In the genomic region with DNA sequence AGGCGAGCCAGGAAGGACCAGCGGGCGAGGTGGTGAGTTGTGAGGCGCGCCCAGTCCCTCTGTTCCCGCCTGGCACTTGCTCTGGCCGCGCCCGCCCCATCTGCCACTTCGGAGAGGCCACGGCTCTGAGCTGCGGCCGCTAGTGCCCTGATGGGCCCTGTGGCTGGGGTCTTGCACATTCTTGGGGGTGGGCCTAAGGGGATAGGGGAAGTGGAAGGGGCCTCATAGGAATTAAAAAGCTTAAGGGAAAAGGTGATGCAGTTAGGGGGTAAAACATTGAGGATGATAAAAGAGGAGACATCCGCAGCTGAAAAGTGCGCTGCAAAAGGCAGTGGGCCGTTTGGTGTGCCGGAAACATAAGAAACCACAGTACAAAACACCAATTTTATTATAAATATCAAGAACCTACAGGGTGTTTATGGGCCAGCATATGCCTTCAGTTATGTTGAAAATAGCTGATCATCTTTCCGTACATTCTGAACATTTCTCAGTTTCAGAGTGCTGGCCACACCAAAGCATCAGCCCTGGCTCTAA, we compare ENCODE assay signal across 8 cellular contexts. TPM values are rescaled to one million over a fixed set of nuclear protein-coding genes. Genes with fewer than 3 reads are reported as not detected.
A peak's percentile ranks its signal among the peaks of the same experiment; 100 is the strongest.
DNase-seq lines count a peak whose midpoint lies in the region; ATAC-seq, FAIRE-seq and TF ChIP-seq lines count a peak whose summit lies in the region.

No MANE protein-coding gene starts in this region.

- H3K9me3 ChIP-seq in HepG2 (ENCODE audit: low read length) (no peaks in the 10 kb centered on the region), thyroid gland (no peaks in the 10 kb centered on the region)

- no peaks in the 10 kb centered on the region for H3K27me3 Mint-ChIP-seq in activated T-cell treated with anti-CD3 and anti-CD28 coated beads, Interleukin-2, amount 50 U/mL, for 4 hours (ENCODE audit: low read depth)
- H3K27me3 Mint-ChIP-seq in activated naive CD8-positive, alpha-beta T cell treated with anti-CD3 and anti-CD28 coated beads for 36 hours, result peaks cover 3% of the 10 kb centered on the region

- H3K9ac ChIP-seq in HepG2 (ENCODE audit: insufficient read depth, low read depth, low read length), result no peak overlapping the region

- BruUV-seq in HepG2 (replicated peaks; lab: Mats Ljungman, UMichigan), result no TSS peak

- peaks cover 77% of the 10 kb centered on the region for H3K36me3 Mint-ChIP-seq in activated T-cell treated with anti-CD3 and anti-CD28 coated beads, Interleukin-2, amount 50 U/mL, for 4 hours (ENCODE audit: insufficient read depth)
- peaks cover 95% of the 10 kb centered on the region for H3K36me3 Mint-ChIP-seq in activated naive CD8-positive, alpha-beta T cell treated with anti-CD3 and anti-CD28 coated beads for 36 hours

- peaks cover 1% of the 10 kb centered on the region in 2 experiments; a peak in 2 of 5 replicates for H3K36me3 ChIP-seq in HepG2 (replicated peaks in 1 of 2; ENCODE audit: control insufficient read depth in 1 of 2, insufficient read depth in 2 of 2, low read length in 2 of 2)
- peaks cover 14 to 20% of the 10 kb centered on the region in 2 donors for H3K36me3 ChIP-seq in thyroid gland

- H3K27ac ChIP-seq in HepG2 (ENCODE audit: extremely low read length, insufficient read depth, low read length), result no peak overlapping the region
- H3K27ac ChIP-seq in thyroid gland, result peak overlapping the region; percentile 78 to 98 (median 89)

- in situ Hi-C loops in HepG2 (cut with HindIII; ENCODE audit: extremely low pct_ligation_motif_present, low pct_unique_long_range_greater_than_20kb), result no loop called here

- ATAC-seq in activated T-cell treated with anti-CD3 and anti-CD28 coated beads, Interleukin-2, amount 50 U/mL, for 4 hours, result no peak
- ATAC-seq in HepG2 (no peak), HG03097 (IDR thresholded peaks at IDR 0.05; ENCODE audit: low FRiP score, unreplicated experiment) (no peak), left colon (no peak)

- H3K4me1 Mint-ChIP-seq in activated T-cell treated with anti-CD3 and anti-CD28 coated beads, Interleukin-2, amount 50 U/mL, for 4 hours (ENCODE audit: low read depth), result peaks cover 80% of the 10 kb centered on the region
- H3K4me1 Mint-ChIP-seq in activated naive CD8-positive, alpha-beta T cell treated with anti-CD3 and anti-CD28 coated beads for 36 hours, result peaks cover 74% of the 10 kb centered on the region

- 52% methylated on average over 18 of the region's 18 CpGs for WGBS in HepG2 (ENCODE audit: low lambda C conversion rate)
- WGBS in thyroid gland, 2 donors, result 29 to 31% methylated on average over 15 to 18 of the region's 18 CpGs

- peak overlapping the region; percentile 98 for H3K4me3 Mint-ChIP-seq in activated T-cell treated with anti-CD3 and anti-CD28 coated beads, Interleukin-2, amount 50 U/mL, for 4 hours
- peak overlapping the region; percentile 94 for H3K4me3 Mint-ChIP-seq in activated naive CD8-positive, alpha-beta T cell treated with anti-CD3 and anti-CD28 coated beads for 36 hours

- intact Hi-C loops in HepG2 (cut with micrococcal nuclease; ENCODE audit: unreplicated experiment), result loop anchor here (1.0 kb wide), 1 partner anchor 8 kb away; a partner anchor contains a TSS
- intact Hi-C loops in thyroid gland (cut with DNase I), result no loop called here
- intact Hi-C loops in left colon (cut with DNase I, micrococcal nuclease), result no loop called here

- TF ChIP-seq CTCF in HepG2 (CRISPR knock-in tag; IDR thresholded peaks at IDR 0.05) (no peak), thyroid gland (IDR thresholded peaks at IDR 0.05) (no peak)

- TF ChIP-seq RAD21 in HepG2 (CRISPR knock-in tag; IDR thresholded peaks at IDR 0.05), result no peak

- H3K4me1 ChIP-seq in HepG2 (ENCODE audit: insufficient read depth, low read length), result peaks cover 16% of the 10 kb centered on the region
- H3K4me1 ChIP-seq in thyroid gland, result peaks cover 3 to 15% of the 10 kb centered on the region in 2 donors

- TF ChIP-seq EP300 in HepG2 (IDR thresholded peaks at IDR 0.05; ENCODE audit: low read depth in 2 of 2, low read length in 2 of 2) (no peak), HepG2 (CRISPR knock-in tag; IDR thresholded peaks at IDR 0.05; ENCODE audit: borderline replicate concordance) (no peak)

- peak; percentile 26 for DNase-seq in activated T-cell treated with anti-CD3 and anti-CD28 coated beads, Interleukin-2, amount 50 U/mL, for 4 hours
- DNase-seq in activated T-cell treated with anti-CD3 and anti-CD28 coated beads, Interleukin-2, amount 50 U/mL, for 1 hour, result no peak
- no peak for DNase-seq in activated naive CD8-positive, alpha-beta T cell treated with anti-CD3 and anti-CD28 coated beads for 36 hours
- DNase-seq in HepG2 (ENCODE audit: low spot score), result no peak
- DNase-seq in thyroid gland, result no peak
- no peak for DNase-seq in RKO (ENCODE audit: low spot score)
- no peak for DNase-seq in left colon

- no peaks in the 10 kb centered on the region for H3K79me2 ChIP-seq in HepG2 (ENCODE audit: insufficient read depth, low read length)

- H3K9me3 Mint-ChIP-seq in activated T-cell treated with anti-CD3 and anti-CD28 coated beads, Interleukin-2, amount 50 U/mL, for 4 hours, result no peaks in the 10 kb centered on the region
- peaks cover 1% of the 10 kb centered on the region for H3K9me3 Mint-ChIP-seq in activated naive CD8-positive, alpha-beta T cell treated with anti-CD3 and anti-CD28 coated beads for 36 hours

- H4K20me1 ChIP-seq in HepG2 (ENCODE audit: insufficient read depth, low read length), result no peaks in the 10 kb centered on the region

- no peaks in the 10 kb centered on the region; a peak in 1 of 5 replicates for H3K27me3 ChIP-seq in HepG2 (ENCODE audit: control insufficient read depth in 1 of 2, insufficient read depth in 2 of 2, low read length in 2 of 2)
- H3K27me3 ChIP-seq in thyroid gland, result no peaks in the 10 kb centered on the region

- TF ChIP-seq POLR2A in HepG2 (IDR thresholded peaks at IDR 0.05; ENCODE audit: insufficient read depth in 1 of 2, low read depth in 2 of 2, low read length in 2 of 2), result no peak
- peak in 1 of 2 donors; percentile 60 for TF ChIP-seq POLR2A in thyroid gland (IDR thresholded peaks at IDR 0.05)

- peak overlapping the region; percentile 80 for H3K4me2 ChIP-seq in HepG2 (ENCODE audit: low read depth, low read length)

- H3K27ac Mint-ChIP-seq in activated naive CD8-positive, alpha-beta T cell treated with anti-CD3 and anti-CD28 coated beads for 36 hours, result peak overlapping the region; percentile 99

- CTCF ChIA-PET in HepG2 (lab: Yijun Ruan, JAX; ENCODE audit: low intra/inter-chr PET ratio, low total read pairs), result interaction anchor here (0.8 kb wide), 1 partner anchor 16 kb away, joined by 3 read pairs; no protein-coding TSS in a partner anchor

- FAIRE-seq in HepG2 (lab: Jason Lieb, UNC), result no peak

- POLR2A ChIA-PET in HepG2 (lab: Yijun Ruan, JAX), result interaction anchor here (0.9 to 3.0 kb wide), 6 partner anchors 9 to 427 kb away, joined by 3 to 41 read pairs (median 6); a partner anchor contains a TSS

- peak overlapping the region; percentile 73 to 85 (median 75); a peak in 5 of 6 replicates for H3K4me3 ChIP-seq in HepG2 (replicated peaks in 1 of 3; ENCODE audit: insufficient read depth in 1 of 3, low read depth in 2 of 3, low read length in 3 of 3)
- peak overlapping the region in 1 of 3 donors; percentile 82 for H3K4me3 ChIP-seq in thyroid gland (replicated peaks in 1 of 3)

- H2AFZ ChIP-seq in HepG2 (ENCODE audit: low read length), result no peak overlapping the region

RNA-seq across cellular contexts. Expression of a gene that starts 1.1 kb away (rescaled TPM):
- total RNA-seq in activated T-cell treated with anti-CD3 and anti-CD28 coated beads, Interleukin-2, amount 50 U/mL, for 4 hours, result 100 to 1,000 TPM; 327 to 343 (median 337) TPM
- 100 to 1,000 TPM; 385 to 393 TPM for total RNA-seq in activated naive CD8-positive, alpha-beta T cell treated with anti-CD3 and anti-CD28 coated beads for 36 hours
- total RNA-seq in HepG2 (2016; rRNA removed; fragmentation: Illumina TruSeq; extraction: Trizol) (64.7 and 74.9 TPM in 2 replicates), thyroid gland (10 to 100 TPM; 27.1 to 46.1 (median 36.3) TPM), left colon (100 to 1,000 TPM; 110 to 168 TPM)
- total RNA-seq in HepG2 (2016; cell fraction: cytosol; rRNA removed; fragmentation: Illumina TruSeq; extraction: Trizol; ENCODE audit: low read depth), result 17.3 and 18.5 TPM in 2 replicates
- total RNA-seq in HepG2 (2016; cell fraction: insoluble cytoplasmic fraction; rRNA removed; fragmentation: Illumina TruSeq; extraction: Trizol), result 69.4 and 76.9 TPM in 2 replicates
- 30.5 and 33.2 TPM in 2 replicates for total RNA-seq in HepG2 (2016; cell fraction: membrane; rRNA removed; fragmentation: Illumina TruSeq; extraction: Trizol)
- total RNA-seq in HepG2 (2016; cell fraction: nucleus; rRNA removed; fragmentation: Illumina TruSeq; extraction: Trizol), result 24.1 and 26.9 TPM in 2 replicates
- polyA plus RNA-seq in HepG2 (2011; rRNA removed), result 30.7 and 41.2 TPM in 2 replicates
- 43.0 and 50.9 TPM in 2 replicates for polyA plus RNA-seq in HepG2 (2011; cell fraction: cytosol; rRNA removed)
- polyA plus RNA-seq in HepG2 (2011; cell fraction: nucleus; rRNA removed), result 24.6 and 37.8 TPM in 2 replicates
- 24.6 and 32.8 TPM in 2 replicates for polyA plus RNA-seq in HepG2 (2012)
- 16.9 and 17.5 TPM in 2 replicates for polyA plus RNA-seq in HepG2 (2016; cell fraction: cytosol; fragmentation: Illumina TruSeq; extraction: Trizol; ENCODE audit: low read depth)
- polyA plus RNA-seq in HepG2 (2016; cell fraction: insoluble cytoplasmic fraction; fragmentation: Illumina TruSeq; extraction: Trizol; ENCODE audit: low read depth), result 67.6 and 73.1 TPM in 2 replicates
- 25.0 and 28.1 TPM in 2 replicates for polyA plus RNA-seq in HepG2 (2016; cell fraction: membrane; fragmentation: Illumina TruSeq; extraction: Trizol; ENCODE audit: low read depth)
- 41.0 and 43.4 TPM in 2 replicates for polyA plus RNA-seq in HepG2 (2016; cell fraction: nucleus; fragmentation: Illumina TruSeq; extraction: Trizol; ENCODE audit: insufficient read depth, low read depth)
- 17.3 and 80.7 TPM in 2 replicates for polyA minus RNA-seq in HepG2 (2011; rRNA and poly(A)+ RNA removed; ENCODE audit: low replicate concordance)
- 6.2 and 7.1 TPM in 2 replicates for polyA minus RNA-seq in HepG2 (2011; cell fraction: cytosol; rRNA and poly(A)+ RNA removed)
- polyA minus RNA-seq in HepG2 (2011; cell fraction: nucleus; rRNA and poly(A)+ RNA removed), result 3.9 and 6.7 TPM in 2 replicates

RNA-seq across cellular contexts. Expression of a gene that starts 6.4 kb away (rescaled TPM):
- 100 to 1,000 TPM; 288 to 334 (median 305) TPM for total RNA-seq in activated T-cell treated with anti-CD3 and anti-CD28 coated beads, Interleukin-2, amount 50 U/mL, for 4 hours
- total RNA-seq in activated naive CD8-positive, alpha-beta T cell treated with anti-CD3 and anti-CD28 coated beads for 36 hours, result 100 to 1,000 TPM; 216 to 226 TPM
- 9.8 and 17.6 TPM in 2 replicates for total RNA-seq in HepG2 (2016; rRNA removed; fragmentation: Illumina TruSeq; extraction: Trizol)
- 1.2 and 1.7 TPM in 2 replicates for total RNA-seq in HepG2 (2016; cell fraction: cytosol; rRNA removed; fragmentation: Illumina TruSeq; extraction: Trizol; ENCODE audit: low read depth)
- 9.2 and 20.2 TPM in 2 replicates for total RNA-seq in HepG2 (2016; cell fraction: insoluble cytoplasmic fraction; rRNA removed; fragmentation: Illumina TruSeq; extraction: Trizol)
- 4.0 and 4.1 TPM in 2 replicates for total RNA-seq in HepG2 (2016; cell fraction: membrane; rRNA removed; fragmentation: Illumina TruSeq; extraction: Trizol)
- 21.3 and 26.0 TPM in 2 replicates for total RNA-seq in HepG2 (2016; cell fraction: nucleus; rRNA removed; fragmentation: Illumina TruSeq; extraction: Trizol)
- 10.3 and 16.2 TPM in 2 replicates for polyA plus RNA-seq in HepG2 (2011; rRNA removed)
- polyA plus RNA-seq in HepG2 (2011; cell fraction: cytosol; rRNA removed), result 7.9 and 11.8 TPM in 2 replicates
- 17.4 and 34.9 TPM in 2 replicates for polyA plus RNA-seq in HepG2 (2011; cell fraction: nucleus; rRNA removed)
- 11.3 and 15.1 TPM in 2 replicates for polyA plus RNA-seq in HepG2 (2012)
- polyA plus RNA-seq in HepG2 (2016; cell fraction: cytosol; fragmentation: Illumina TruSeq; extraction: Trizol; ENCODE audit: low read depth), result 0.72 and 1.6 TPM in 2 replicates
- polyA plus RNA-seq in HepG2 (2016; cell fraction: insoluble cytoplasmic fraction; fragmentation: Illumina TruSeq; extraction: Trizol; ENCODE audit: low read depth), result 11.8 and 12.8 TPM in 2 replicates
- 2.6 and 3.1 TPM in 2 replicates for polyA plus RNA-seq in HepG2 (2016; cell fraction: membrane; fragmentation: Illumina TruSeq; extraction: Trizol; ENCODE audit: low read depth)
- 54.1 and 59.6 TPM in 2 replicates for polyA plus RNA-seq in HepG2 (2016; cell fraction: nucleus; fragmentation: Illumina TruSeq; extraction: Trizol; ENCODE audit: insufficient read depth, low read depth)
- polyA minus RNA-seq in HepG2 (2011; rRNA and poly(A)+ RNA removed; ENCODE audit: low replicate concordance), result 39.2 and 126 TPM in 2 replicates
- polyA minus RNA-seq in HepG2 (2011; cell fraction: cytosol; rRNA and poly(A)+ RNA removed), result 9.4 and 12.6 TPM in 2 replicates
- 21.8 and 31.5 TPM in 2 replicates for polyA minus RNA-seq in HepG2 (2011; cell fraction: nucleus; rRNA and poly(A)+ RNA removed)
- total RNA-seq in thyroid gland, result 10 to 100 TPM in 1 of 4 donors, 1 to 10 TPM in 3; 6.9 to 31.9 (median 8.2) TPM
- total RNA-seq in left colon, result 100 to 1,000 TPM in 1 of 2 donors, 10 to 100 TPM in 1; 38.9 to 109 TPM

RNA-seq across cellular contexts. Expression of a gene that starts 8.6 kb away (rescaled TPM):
- total RNA-seq in activated T-cell treated with anti-CD3 and anti-CD28 coated beads, Interleukin-2, amount 50 U/mL, for 4 hours, result 100 to 1,000 TPM; 457 to 505 (median 503) TPM
- total RNA-seq in activated naive CD8-positive, alpha-beta T cell treated with anti-CD3 and anti-CD28 coated beads for 36 hours, result 100 to 1,000 TPM; 337 to 356 TPM
- 23.0 and 52.2 TPM in 2 replicates for total RNA-seq in HepG2 (2016; rRNA removed; fragmentation: Illumina TruSeq; extraction: Trizol)
- 9.3 and 11.5 TPM in 2 replicates for total RNA-seq in HepG2 (2016; cell fraction: cytosol; rRNA removed; fragmentation: Illumina TruSeq; extraction: Trizol; ENCODE audit: low read depth)
- 22.7 and 50.5 TPM in 2 replicates for total RNA-seq in HepG2 (2016; cell fraction: insoluble cytoplasmic fraction; rRNA removed; fragmentation: Illumina TruSeq; extraction: Trizol)
- 19.4 and 21.5 TPM in 2 replicates for total RNA-seq in HepG2 (2016; cell fraction: membrane; rRNA removed; fragmentation: Illumina TruSeq; extraction: Trizol)
- 42.8 and 46.0 TPM in 2 replicates for total RNA-seq in HepG2 (2016; cell fraction: nucleus; rRNA removed; fragmentation: Illumina TruSeq; extraction: Trizol)
- polyA plus RNA-seq in HepG2 (2011; rRNA removed), result 31.2 and 34.5 TPM in 2 replicates
- 27.9 and 29.3 TPM in 2 replicates for polyA plus RNA-seq in HepG2 (2011; cell fraction: cytosol; rRNA removed)
- polyA plus RNA-seq in HepG2 (2011; cell fraction: nucleus; rRNA removed), result 33.1 and 33.7 TPM in 2 replicates
- 13.9 and 21.5 TPM in 2 replicates for polyA plus RNA-seq in HepG2 (2012)
- 7.3 TPM in 2 replicates for polyA plus RNA-seq in HepG2 (2016; cell fraction: cytosol; fragmentation: Illumina TruSeq; extraction: Trizol; ENCODE audit: low read depth)
- 17.6 and 20.8 TPM in 2 replicates for polyA plus RNA-seq in HepG2 (2016; cell fraction: insoluble cytoplasmic fraction; fragmentation: Illumina TruSeq; extraction: Trizol; ENCODE audit: low read depth)
- 11.8 and 14.3 TPM in 2 replicates for polyA plus RNA-seq in HepG2 (2016; cell fraction: membrane; fragmentation: Illumina TruSeq; extraction: Trizol; ENCODE audit: low read depth)
- 60.4 and 64.9 TPM in 2 replicates for polyA plus RNA-seq in HepG2 (2016; cell fraction: nucleus; fragmentation: Illumina TruSeq; extraction: Trizol; ENCODE audit: insufficient read depth, low read depth)
- polyA minus RNA-seq in HepG2 (2011; rRNA and poly(A)+ RNA removed; ENCODE audit: low replicate concordance), result 46.0 and 105 TPM in 2 replicates
- polyA minus RNA-seq in HepG2 (2011; cell fraction: cytosol; rRNA and poly(A)+ RNA removed), result 18.2 and 19.3 TPM in 2 replicates
- polyA minus RNA-seq in HepG2 (2011; cell fraction: nucleus; rRNA and poly(A)+ RNA removed), result 7.5 and 13.4 TPM in 2 replicates
- 10 to 100 TPM; 11.0 to 28.5 (median 22.5) TPM for total RNA-seq in thyroid gland
- 100 to 1,000 TPM in 1 of 2 donors, 10 to 100 TPM in 1; 73.5 to 118 TPM for total RNA-seq in left colon

RNA-seq across cellular contexts. Expression of a gene that starts 9.1 kb away (rescaled TPM):
- total RNA-seq in activated T-cell treated with anti-CD3 and anti-CD28 coated beads, Interleukin-2, amount 50 U/mL, for 4 hours, result 100 to 1,000 TPM; 208 to 241 (median 210) TPM
- total RNA-seq in activated naive CD8-positive, alpha-beta T cell treated with anti-CD3 and anti-CD28 coated beads for 36 hours, result 100 to 1,000 TPM; 315 to 316 TPM
- total RNA-seq in HepG2 (2016; rRNA removed; fragmentation: Illumina TruSeq; extraction: Trizol) (16.0 and 21.4 TPM in 2 replicates), thyroid gland (10 to 100 TPM in 3 of 4 donors, 1 to 10 TPM in 1; 9.1 to 31.0 (median 18.3) TPM), left colon (10 to 100 TPM; 26.3 to 72.2 TPM)
- total RNA-seq in HepG2 (2016; cell fraction: cytosol; rRNA removed; fragmentation: Illumina TruSeq; extraction: Trizol; ENCODE audit: low read depth), result 3.2 and 3.3 TPM in 2 replicates
- 17.4 and 26.1 TPM in 2 replicates for total RNA-seq in HepG2 (2016; cell fraction: insoluble cytoplasmic fraction; rRNA removed; fragmentation: Illumina TruSeq; extraction: Trizol)
- 4.3 and 5.5 TPM in 2 replicates for total RNA-seq in HepG2 (2016; cell fraction: membrane; rRNA removed; fragmentation: Illumina TruSeq; extraction: Trizol)
- 5.0 and 6.6 TPM in 2 replicates for total RNA-seq in HepG2 (2016; cell fraction: nucleus; rRNA removed; fragmentation: Illumina TruSeq; extraction: Trizol)
- 15.6 and 17.3 TPM in 2 replicates for polyA plus RNA-seq in HepG2 (2011; rRNA removed)
- polyA plus RNA-seq in HepG2 (2011; cell fraction: cytosol; rRNA removed), result 19.5 and 21.0 TPM in 2 replicates
- 4.4 and 5.1 TPM in 2 replicates for polyA plus RNA-seq in HepG2 (2011; cell fraction: nucleus; rRNA removed)
- polyA plus RNA-seq in HepG2 (2012), result 3.4 and 5.3 TPM in 2 replicates
- polyA plus RNA-seq in HepG2 (2016; cell fraction: cytosol; fragmentation: Illumina TruSeq; extraction: Trizol; ENCODE audit: low read depth), result 4.7 and 6.1 TPM in 2 replicates
- 24.7 and 26.1 TPM in 2 replicates for polyA plus RNA-seq in HepG2 (2016; cell fraction: insoluble cytoplasmic fraction; fragmentation: Illumina TruSeq; extraction: Trizol; ENCODE audit: low read depth)
- 4.7 and 6.1 TPM in 2 replicates for polyA plus RNA-seq in HepG2 (2016; cell fraction: membrane; fragmentation: Illumina TruSeq; extraction: Trizol; ENCODE audit: low read depth)
- polyA plus RNA-seq in HepG2 (2016; cell fraction: nucleus; fragmentation: Illumina TruSeq; extraction: Trizol; ENCODE audit: insufficient read depth, low read depth), result 10.3 and 12.6 TPM in 2 replicates
- polyA minus RNA-seq in HepG2 (2011; rRNA and poly(A)+ RNA removed; ENCODE audit: low replicate concordance), result 7.4 and 20.2 TPM in 2 replicates
- polyA minus RNA-seq in HepG2 (2011; cell fraction: cytosol; rRNA and poly(A)+ RNA removed), result 3.7 and 5.3 TPM in 2 replicates
- polyA minus RNA-seq in HepG2 (2011; cell fraction: nucleus; rRNA and poly(A)+ RNA removed), result 2.3 and 4.8 TPM in 2 replicates

RNA-seq across cellular contexts. Expression of a gene that starts 28.1 kb away (rescaled TPM):
- 1 to 10 TPM in 2 of 3 donors, under 1 TPM in 1; 0.82 to 2.0 (median 1.2) TPM for total RNA-seq in activated T-cell treated with anti-CD3 and anti-CD28 coated beads, Interleukin-2, amount 50 U/mL, for 4 hours
- total RNA-seq in activated naive CD8-positive, alpha-beta T cell treated with anti-CD3 and anti-CD28 coated beads for 36 hours, result 1 to 10 TPM; 1.9 to 2.1 TPM
- not detected in 2 replicates for total RNA-seq in HepG2 (2016; rRNA removed; fragmentation: Illumina TruSeq; extraction: Trizol)
- not detected in 2 replicates for total RNA-seq in HepG2 (2016; cell fraction: cytosol; rRNA removed; fragmentation: Illumina TruSeq; extraction: Trizol; ENCODE audit: low read depth)
- 0.09 TPM in 1 of 2 replicates, not detected in the other for total RNA-seq in HepG2 (2016; cell fraction: insoluble cytoplasmic fraction; rRNA removed; fragmentation: Illumina TruSeq; extraction: Trizol)
- total RNA-seq in HepG2 (2016; cell fraction: membrane; rRNA removed; fragmentation: Illumina TruSeq; extraction: Trizol), result not detected in 2 replicates
- not detected in 2 replicates for total RNA-seq in HepG2 (2016; cell fraction: nucleus; rRNA removed; fragmentation: Illumina TruSeq; extraction: Trizol)
- polyA plus RNA-seq in HepG2 (2011; rRNA removed), result 0.09 TPM in 1 of 2 replicates, not detected in the other
- not detected in 2 replicates for polyA plus RNA-seq in HepG2 (2011; cell fraction: cytosol; rRNA removed)
- 0.21 TPM in 2 replicates for polyA plus RNA-seq in HepG2 (2011; cell fraction: nucleus; rRNA removed)
- polyA plus RNA-seq in HepG2 (2012), result not detected in 2 replicates
- not detected in 2 replicates for polyA plus RNA-seq in HepG2 (2016; cell fraction: cytosol; fragmentation: Illumina TruSeq; extraction: Trizol; ENCODE audit: low read depth)
- polyA plus RNA-seq in HepG2 (2016; cell fraction: insoluble cytoplasmic fraction; fragmentation: Illumina TruSeq; extraction: Trizol; ENCODE audit: low read depth), result not detected in 2 replicates
- not detected in 2 replicates for polyA plus RNA-seq in HepG2 (2016; cell fraction: membrane; fragmentation: Illumina TruSeq; extraction: Trizol; ENCODE audit: low read depth)
- 1.1 TPM in 1 of 2 replicates, not detected in the other for polyA plus RNA-seq in HepG2 (2016; cell fraction: nucleus; fragmentation: Illumina TruSeq; extraction: Trizol; ENCODE audit: insufficient read depth, low read depth)
- polyA minus RNA-seq in HepG2 (2011; rRNA and poly(A)+ RNA removed; ENCODE audit: low replicate concordance), result 0.20 and 1.2 TPM in 2 replicates
- polyA minus RNA-seq in HepG2 (2011; cell fraction: cytosol; rRNA and poly(A)+ RNA removed), result not detected in 2 replicates
- polyA minus RNA-seq in HepG2 (2011; cell fraction: nucleus; rRNA and poly(A)+ RNA removed), result 0.52 TPM in 1 of 2 replicates, not detected in the other
- total RNA-seq in thyroid gland, result 1 to 10 TPM in 2 of 4 donors, not detected in 2; 1.3 to 1.6 TPM
- total RNA-seq in left colon, result 1 to 10 TPM in 1 of 2 donors, under 1 TPM in 1; 0.64 to 1.7 TPM
